In genomic region chr3:5057857-5058324, GRCh38 we compare ENCODE assay signal across 8 cellular contexts.
DNase-seq lines count a peak whose midpoint lies in the region; ATAC-seq lines count a peak whose summit lies in the region.

No MANE protein-coding gene starts in this region.

- H3K4me1 Mint-ChIP-seq in central memory CD8-positive, alpha-beta T cell = no peaks in the 10 kb centered on the region

- H3K27me3 Mint-ChIP-seq in central memory CD8-positive, alpha-beta T cell = no peaks in the 10 kb centered on the region

- peak; percentile 57 for DNase-seq in NK-92 treated with Interleukin-12 subunit alpha and Interleukin-12 subunit beta, amount 100 ng/mL, for 24 hours (lab: John Stamatoyannopoulos, UW)
- DNase-seq in NK-92 (lab: John Stamatoyannopoulos, UW; ENCODE audit: unreplicated experiment) (no peak), NCI-H2171 treated with DMSO at 0.1 percent for 48 hours (lab: John Stamatoyannopoulos, UW) (peak; percentile 6), kidney tubule cell (ENCODE audit: low spot score) (peak; percentile 85)
- peak; percentile 26 for DNase-seq in activated CD4-positive, CD25-positive, alpha-beta regulatory T cell treated with anti-CD3 and anti-CD28 coated beads, Interleukin-2, amount 50 U/mL, for 16 hours (ENCODE audit: low read depth, low spot score)
- DNase-seq in central memory CD8-positive, alpha-beta T cell (ENCODE audit: low spot score in 2 of 2) = peak; percentile 56 to 61
- DNase-seq in stimulated activated CD4-positive, alpha-beta T cell treated with anti-CD3 and anti-CD28 coated beads, Interleukin-2, amount 100 ng/mL, for 48 hours = peak; percentile 54 to 59

- no peaks in the 10 kb centered on the region for H3K9me3 Mint-ChIP-seq in central memory CD8-positive, alpha-beta T cell

- no peak overlapping the region for H3K4me3 Mint-ChIP-seq in central memory CD8-positive, alpha-beta T cell

- ATAC-seq in HG02840 (IDR thresholded peaks at IDR 0.05; ENCODE audit: low FRiP score, unreplicated experiment) = peak; percentile 74
- ATAC-seq in central memory CD8-positive, alpha-beta T cell (replicated peaks; ENCODE audit: extremely low read depth, poor library complexity, severe bottlenecking) = peak; percentile 93

- no peaks in the 10 kb centered on the region for H3K36me3 Mint-ChIP-seq in central memory CD8-positive, alpha-beta T cell (ENCODE audit: insufficient read depth)

- no peak overlapping the region for H3K27ac Mint-ChIP-seq in central memory CD8-positive, alpha-beta T cell (ENCODE audit: low read depth)
